8 cellular contexts compared by ENCODE assay signal in genomic region chr15:59543721-59544547, GRCh38.
DNase-seq lines count a peak whose midpoint lies in the region; ATAC-seq lines count a peak whose summit lies in the region.

No MANE protein-coding gene starts in this region.

- peaks cover 14% of the 10 kb centered on the region for H3K4me1 Mint-ChIP-seq in activated CD4-positive, alpha-beta T cell treated with anti-CD3 and anti-CD28 coated beads, Interleukin-2, amount 10 ng/mL, durations not matched to agents 7 days and 5 days
- H3K4me1 Mint-ChIP-seq in stimulated activated naive B cell treated with anti-CD40 and anti-IgM and Interleukin-4, amounts not matched to agents 10 μg/mL and 1 μg/mL and 100 μg/mL, for 72 hours = peaks cover 13 to 18% of the 10 kb centered on the region in 2 donors

- CTCF ChIA-PET in activated CD4-positive, alpha-beta T cell treated with anti-CD3 and anti-CD28 coated beads, Interleukin-2, amount 10 ng/mL, durations not matched to agents 7 days and 5 days (lab: Charles Lee) = interaction anchor here (0.6 to 1.6 kb wide), 4 partner anchors 11 to 318 kb away, joined by 3 to 9 read pairs (median 4); no protein-coding TSS in a partner anchor

- peaks cover 3% of the 10 kb centered on the region for H3K27me3 Mint-ChIP-seq in activated CD4-positive, alpha-beta T cell treated with anti-CD3 and anti-CD28 coated beads, Interleukin-2, amount 10 ng/mL, durations not matched to agents 7 days and 5 days
- peaks cover 0 to 5% of the 10 kb centered on the region in 2 donors for H3K27me3 Mint-ChIP-seq in stimulated activated naive B cell treated with anti-CD40 and anti-IgM and Interleukin-4, amounts not matched to agents 10 μg/mL and 1 μg/mL and 100 μg/mL, for 72 hours

- POLR2A ChIA-PET in activated CD4-positive, alpha-beta T cell treated with anti-CD3 and anti-CD28 coated beads, Interleukin-2, amount 10 ng/mL, durations not matched to agents 7 days and 5 days (lab: Charles Lee) = no interaction called here

- no peak for DNase-seq in activated CD4-positive, alpha-beta T cell treated with anti-CD3 and anti-CD28 coated beads, Interleukin-2, amount 10 ng/mL, durations not matched to agents 7 days and 5 days
- no peak for DNase-seq in activated CD4-positive, alpha-beta T cell treated with anti-CD3 and anti-CD28 coated beads, Interleukin-2, amount 50 U/mL, for 4 hours
- peak; percentile 39 for DNase-seq in SKM-1 (lab: John Stamatoyannopoulos, UW; ENCODE audit: unreplicated experiment)
- peak; percentile 54 for DNase-seq in stimulated activated naive B cell treated with anti-CD40 and anti-IgM and Interleukin-4, amounts not matched to agents 10 μg/mL and 1 μg/mL and 100 μg/mL, for 72 hours
- no peak for DNase-seq in NCI-H510A (lab: John Stamatoyannopoulos, UW)
- DNase-seq in dermis blood vessel endothelial cell = no peak
- DNase-seq in SW480 (ENCODE audit: low spot score) = no peak

- H3K4me3 Mint-ChIP-seq in activated CD4-positive, alpha-beta T cell treated with anti-CD3 and anti-CD28 coated beads, Interleukin-2, amount 10 ng/mL, durations not matched to agents 7 days and 5 days = no peak overlapping the region
- H3K4me3 Mint-ChIP-seq in stimulated activated naive B cell treated with anti-CD40 and anti-IgM and Interleukin-4, amounts not matched to agents 10 μg/mL and 1 μg/mL and 100 μg/mL, for 72 hours = peak overlapping the region; percentile 64 to 68

- H3K36me3 Mint-ChIP-seq in activated CD4-positive, alpha-beta T cell treated with anti-CD3 and anti-CD28 coated beads, Interleukin-2, amount 10 ng/mL, durations not matched to agents 7 days and 5 days (ENCODE audit: low read depth) = no peaks in the 10 kb centered on the region
- no peaks in the 10 kb centered on the region for H3K36me3 Mint-ChIP-seq in stimulated activated naive B cell treated with anti-CD40 and anti-IgM and Interleukin-4, amounts not matched to agents 10 μg/mL and 1 μg/mL and 100 μg/mL, for 72 hours

- peak; percentile 65 for ATAC-seq in HG03025 (IDR thresholded peaks at IDR 0.05; ENCODE audit: low FRiP score, unreplicated experiment)
- peak; percentile 97 to 99 for ATAC-seq in stimulated activated naive B cell treated with anti-CD40 and anti-IgM and Interleukin-4, amounts not matched to agents 10 μg/mL and 1 μg/mL and 100 μg/mL, for 72 hours (replicated peaks)

- peak overlapping the region; percentile 78 for H3K27ac Mint-ChIP-seq in activated CD4-positive, alpha-beta T cell treated with anti-CD3 and anti-CD28 coated beads, Interleukin-2, amount 10 ng/mL, durations not matched to agents 7 days and 5 days
- H3K27ac Mint-ChIP-seq in stimulated activated naive B cell treated with anti-CD40 and anti-IgM and Interleukin-4, amounts not matched to agents 10 μg/mL and 1 μg/mL and 100 μg/mL, for 72 hours = peak overlapping the region; percentile 91

- no peaks in the 10 kb centered on the region for H3K9me3 Mint-ChIP-seq in activated CD4-positive, alpha-beta T cell treated with anti-CD3 and anti-CD28 coated beads, Interleukin-2, amount 10 ng/mL, durations not matched to agents 7 days and 5 days
- no peaks in the 10 kb centered on the region for H3K9me3 Mint-ChIP-seq in stimulated activated naive B cell treated with anti-CD40 and anti-IgM and Interleukin-4, amounts not matched to agents 10 μg/mL and 1 μg/mL and 100 μg/mL, for 72 hours

Comparison
In these comparisons a context has a peak if more than half of its experiments do, and no peak if none do; other contexts are left out.
1. DNase-seq: peak in SKM-1 (single experiment) and stimulated activated naive B cell treated with anti-CD40 and anti-IgM and Interleukin-4, amounts not matched to agents 10 μg/mL and 1 μg/mL and 100 μg/mL, for 72 hours (single experiment); none in activated CD4-positive, alpha-beta T cell treated with anti-CD3 and anti-CD28 coated beads, Interleukin-2, amount 10 ng/mL, durations not matched to agents 7 days and 5 days (single experiment), activated CD4-positive, alpha-beta T cell treated with anti-CD3 and anti-CD28 coated beads, Interleukin-2, amount 50 U/mL, for 4 hours (0 of 2), NCI-H510A (single experiment), dermis blood vessel endothelial cell (single experiment) and SW480 (single experiment).